In genomic region chr7:133314084-133314483, GRCh38 we compare ENCODE assay signal across 28 cellular contexts.
A peak's percentile ranks its signal among the peaks of the same experiment; 100 is the strongest.
DNase-seq lines count a peak whose midpoint lies in the region; ATAC-seq lines count a peak whose summit lies in the region.
"Had no signal": no experiment of that assay in that cellular context is flagged by ENCODE, and none has a peak within 500 bp of the region (broad histone marks: within the 10 kb centered on the region; RNA-seq: fewer than 3 reads in every experiment).

No MANE protein-coding gene starts in this region.

- ATAC-seq in activated T-helper 17 cell treated with anti-CD3 and anti-CD28 coated beads, Interleukin-2, amount 50 U/mL, for 72 hours (replicated peaks): peak; percentile 57
- ATAC-seq in central memory CD8-positive, alpha-beta T cell (replicated peaks; ENCODE audit: extremely low read depth, poor library complexity, severe bottlenecking): no peak
- no peak for ATAC-seq in Right ventricle myocardium inferior
- ATAC-seq: A549; CD8-positive, alpha-beta T cell had no signal

- H3K4me3 Mint-ChIP-seq in activated T-cell treated with anti-CD3 and anti-CD28 coated beads, Interleukin-2, amount 50 U/mL, for 24 hours: no peak overlapping the region
- no peak overlapping the region for H3K4me3 Mint-ChIP-seq in activated T-helper 17 cell treated with anti-CD3 and anti-CD28 coated beads, Interleukin-2, amount 50 U/mL, for 72 hours
- H3K4me3 Mint-ChIP-seq in central memory CD8-positive, alpha-beta T cell: no peak overlapping the region
- H3K4me3 Mint-ChIP-seq: B cell; CD14-positive monocyte; CD4-positive, alpha-beta memory T cell; CD4-positive, alpha-beta T cell; CD4-positive, CD25-positive, alpha-beta regulatory T cell; CD8-positive, alpha-beta T cell had no signal

- no peaks in the 10 kb centered on the region for H3K9me3 Mint-ChIP-seq in activated T-cell treated with anti-CD3 and anti-CD28 coated beads, Interleukin-2, amount 50 U/mL, for 24 hours
- no peaks in the 10 kb centered on the region for H3K9me3 Mint-ChIP-seq in activated T-helper 17 cell treated with anti-CD3 and anti-CD28 coated beads, Interleukin-2, amount 50 U/mL, for 72 hours
- no peaks in the 10 kb centered on the region for H3K9me3 Mint-ChIP-seq in central memory CD8-positive, alpha-beta T cell
- H3K9me3 Mint-ChIP-seq: CD14-positive monocyte; CD4-positive, alpha-beta T cell; CD8-positive, alpha-beta memory T cell; CD8-positive, alpha-beta T cell had no signal

- H3K4me1 Mint-ChIP-seq in activated T-cell treated with anti-CD3 and anti-CD28 coated beads, Interleukin-2, amount 50 U/mL, for 24 hours (ENCODE audit: low read depth): peaks cover 19% of the 10 kb centered on the region
- no peaks in the 10 kb centered on the region for H3K4me1 Mint-ChIP-seq in activated T-helper 17 cell treated with anti-CD3 and anti-CD28 coated beads, Interleukin-2, amount 50 U/mL, for 72 hours
- peaks cover 15% of the 10 kb centered on the region for H3K4me1 Mint-ChIP-seq in central memory CD8-positive, alpha-beta T cell
- H3K4me1 Mint-ChIP-seq: B cell had no signal

- H3K27ac Mint-ChIP-seq in activated T-cell treated with anti-CD3 and anti-CD28 coated beads, Interleukin-2, amount 50 U/mL, for 24 hours: peak overlapping the region; percentile 14
- no peak overlapping the region for H3K27ac Mint-ChIP-seq in activated T-helper 17 cell treated with anti-CD3 and anti-CD28 coated beads, Interleukin-2, amount 50 U/mL, for 72 hours
- peak overlapping the region; percentile 16 for H3K27ac Mint-ChIP-seq in central memory CD8-positive, alpha-beta T cell (ENCODE audit: low read depth)
- H3K27ac Mint-ChIP-seq: B cell; CD14-positive monocyte; CD4-positive, alpha-beta T cell; CD8-positive, alpha-beta T cell had no signal

- intact Hi-C loops in Right ventricle myocardium inferior (cut with DNase I): no loop called here

- H3K27me3 Mint-ChIP-seq in activated T-cell treated with anti-CD3 and anti-CD28 coated beads, Interleukin-2, amount 50 U/mL, for 24 hours: no peaks in the 10 kb centered on the region
- no peaks in the 10 kb centered on the region for H3K27me3 Mint-ChIP-seq in activated T-helper 17 cell treated with anti-CD3 and anti-CD28 coated beads, Interleukin-2, amount 50 U/mL, for 72 hours
- no peaks in the 10 kb centered on the region for H3K27me3 Mint-ChIP-seq in central memory CD8-positive, alpha-beta T cell
- H3K27me3 Mint-ChIP-seq: B cell; CD4-positive, alpha-beta memory T cell; CD4-positive, alpha-beta T cell; CD4-positive, CD25-positive, alpha-beta regulatory T cell; CD8-positive, alpha-beta memory T cell had no signal

- DNase-seq in activated T-cell treated with anti-CD3 and anti-CD28 coated beads, Interleukin-2, amount 50 U/mL, for 24 hours: no peak
- DNase-seq in activated T-cell treated with anti-CD3 and anti-CD28 coated beads for 4 hours (no peak), DMS 273 treated with DMSO at 0.1 percent for 48 hours (lab: John Stamatoyannopoulos, UW) (no peak), Right ventricle myocardium inferior (ENCODE audit: missing footprints) (no peak)
- DNase-seq in central memory CD8-positive, alpha-beta T cell (ENCODE audit: low spot score in 2 of 2): no peak
- DNase-seq: 8988T; ACHN; AML-193; BE2C; C1 segment of cervical spinal cord; Caco-2; Calu3; CD4-positive, alpha-beta T cell; CD4-positive, CD25-positive, alpha-beta regulatory T cell; CD8-positive, alpha-beta memory T cell; CD8-positive, alpha-beta T cell; COR-L47; DMS153; DMS53; DMS79; DMS79 treated with DMSO at 0.1 percent for 48 hours; DND-41; EL had no signal

- H3K36me3 Mint-ChIP-seq in activated T-cell treated with anti-CD3 and anti-CD28 coated beads, Interleukin-2, amount 50 U/mL, for 24 hours (ENCODE audit: low read depth): peaks cover 49% of the 10 kb centered on the region
- peaks cover 32% of the 10 kb centered on the region for H3K36me3 Mint-ChIP-seq in activated T-helper 17 cell treated with anti-CD3 and anti-CD28 coated beads, Interleukin-2, amount 50 U/mL, for 72 hours (ENCODE audit: low read depth)
- peaks cover 4% of the 10 kb centered on the region for H3K36me3 Mint-ChIP-seq in central memory CD8-positive, alpha-beta T cell (ENCODE audit: insufficient read depth)
